In the genomic region with DNA sequence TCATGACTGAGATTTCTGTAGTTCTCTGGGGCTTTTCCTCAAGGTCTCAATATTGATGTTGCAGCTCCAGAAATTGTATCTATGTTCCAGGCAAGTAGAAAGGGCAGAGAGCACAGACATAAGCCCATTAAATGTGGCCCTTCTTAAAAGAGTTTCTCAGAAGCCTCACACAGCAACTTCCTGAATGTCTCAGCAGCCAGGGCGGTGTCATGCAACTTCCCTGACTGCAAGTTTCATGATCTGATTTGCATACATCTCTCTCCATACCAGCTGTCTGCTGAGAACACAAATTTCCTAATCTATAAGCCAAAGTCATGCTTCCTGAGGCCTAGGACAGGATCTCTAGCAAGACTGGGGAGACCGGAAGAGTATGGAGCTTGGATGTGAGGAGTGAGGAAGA, we compare ENCODE assay signal across 17 cellular contexts. TPM values are rescaled to one million over a fixed set of nuclear protein-coding genes. Genes with fewer than 3 reads are reported as not detected.
DNase-seq lines count a peak whose midpoint lies in the region; ATAC-seq and TF ChIP-seq lines count a peak whose summit lies in the region.
"Had no signal": no experiment of that assay in that cellular context is flagged by ENCODE, and none has a peak within 500 bp of the region (broad histone marks: within the 10 kb centered on the region; RNA-seq: fewer than 3 reads in every experiment).

No MANE protein-coding gene starts in this region.

- DNase-seq in sigmoid colon (no peak), KG1 (lab: John Stamatoyannopoulos, UW) (no peak), Peyer's patch (no peak)
- DNase-seq in activated T-cell treated with anti-CD3 and anti-CD28 coated beads, Interleukin-2, amount 50 U/mL, for 4 hours = no peak
- DNase-seq: ACHN; activated CD4-positive, alpha-beta T cell treated with anti-CD3 and anti-CD28 coated beads for 48 hours; COR-L47; glutamatergic neuron; NCI-H226; PC-3 had no signal

- H3K9me3 Mint-ChIP-seq in activated T-cell treated with anti-CD3 and anti-CD28 coated beads, Interleukin-2, amount 50 U/mL, for 4 hours = no peaks in the 10 kb centered on the region
- H3K9me3 Mint-ChIP-seq: stimulated activated memory B cell treated with anti-CD40 and anti-IgM and Interleukin-4, amounts not matched to agents 10 μg/mL and 1 μg/mL and 100 μg/mL, for 72 hours had no signal

- H3K36me3 Mint-ChIP-seq in activated T-cell treated with anti-CD3 and anti-CD28 coated beads, Interleukin-2, amount 50 U/mL, for 4 hours (ENCODE audit: insufficient read depth) = no peaks in the 10 kb centered on the region
- H3K36me3 Mint-ChIP-seq: stimulated activated memory B cell treated with anti-CD40 and anti-IgM and Interleukin-4, amounts not matched to agents 10 μg/mL and 1 μg/mL and 100 μg/mL, for 72 hours had no signal

- TF ChIP-seq EP300 in sigmoid colon (IDR thresholded peaks at IDR 0.05) = no peak

- intact Hi-C loops in sigmoid colon (cut with DNase I) = no loop called here

- H3K27me3 ChIP-seq in sigmoid colon (no peaks in the 10 kb centered on the region), Peyer's patch (no peaks in the 10 kb centered on the region)

- no peak overlapping the region for H3K27ac ChIP-seq in sigmoid colon
- peak overlapping the region in 1 of 4 donors; percentile 56 for H3K27ac ChIP-seq in Peyer's patch

- no peak overlapping the region for H3K4me3 ChIP-seq in sigmoid colon
- no peak overlapping the region for H3K4me3 ChIP-seq in Peyer's patch

- no peaks in the 10 kb centered on the region for H3K4me1 ChIP-seq in sigmoid colon
- no peaks in the 10 kb centered on the region for H3K4me1 ChIP-seq in Peyer's patch

- TF ChIP-seq POLR2A in sigmoid colon (IDR thresholded peaks at IDR 0.05) (no peak), Peyer's patch (IDR thresholded peaks at IDR 0.05) (no peak)

- TF ChIP-seq CTCF in sigmoid colon (IDR thresholded peaks at IDR 0.05) = no peak
- TF ChIP-seq CTCF in Peyer's patch (IDR thresholded peaks at IDR 0.05) = no peak

- 76 to 82% methylated on average over 2 of the region's 2 CpGs for WGBS in sigmoid colon, 2 donors

- H3K36me3 ChIP-seq in sigmoid colon (no peaks in the 10 kb centered on the region), Peyer's patch (no peaks in the 10 kb centered on the region)

- H3K27me3 Mint-ChIP-seq in activated T-cell treated with anti-CD3 and anti-CD28 coated beads, Interleukin-2, amount 50 U/mL, for 4 hours (ENCODE audit: low read depth) = peaks cover 4% of the 10 kb centered on the region
- H3K27me3 Mint-ChIP-seq: brain; stimulated activated memory B cell treated with anti-CD40 and anti-IgM and Interleukin-4, amounts not matched to agents 10 μg/mL and 1 μg/mL and 100 μg/mL, for 72 hours had no signal

- no peaks in the 10 kb centered on the region for H3K9me3 ChIP-seq in sigmoid colon
- H3K9me3 ChIP-seq in Peyer's patch = no peaks in the 10 kb centered on the region

- ATAC-seq in GM18502 (IDR thresholded peaks at IDR 0.05; ENCODE audit: poor library complexity, unreplicated experiment) = peak; percentile 94
- peak; percentile 87 for ATAC-seq in GM19455 (IDR thresholded peaks at IDR 0.05; ENCODE audit: unreplicated experiment)
- ATAC-seq in HG02759 (IDR thresholded peaks at IDR 0.05; ENCODE audit: unreplicated experiment) = peak; percentile 89
- peak; percentile 83 for ATAC-seq in HG03460 (IDR thresholded peaks at IDR 0.05; ENCODE audit: unreplicated experiment)
- ATAC-seq in activated T-cell treated with anti-CD3 and anti-CD28 coated beads, Interleukin-2, amount 50 U/mL, for 4 hours = no peak
- ATAC-seq: PC-3; stimulated activated memory B cell treated with anti-CD40 and anti-IgM and Interleukin-4, amounts not matched to agents 10 μg/mL and 1 μg/mL and 100 μg/mL, for 72 hours had no signal

- H3K4me1 Mint-ChIP-seq in activated T-cell treated with anti-CD3 and anti-CD28 coated beads, Interleukin-2, amount 50 U/mL, for 4 hours (ENCODE audit: low read depth) = no peaks in the 10 kb centered on the region
- H3K4me1 Mint-ChIP-seq: brain; stimulated activated memory B cell treated with anti-CD40 and anti-IgM and Interleukin-4, amounts not matched to agents 10 μg/mL and 1 μg/mL and 100 μg/mL, for 72 hours had no signal

- H3K4me3 Mint-ChIP-seq in activated T-cell treated with anti-CD3 and anti-CD28 coated beads, Interleukin-2, amount 50 U/mL, for 4 hours = no peak overlapping the region
- H3K4me3 Mint-ChIP-seq: brain; stimulated activated memory B cell treated with anti-CD40 and anti-IgM and Interleukin-4, amounts not matched to agents 10 μg/mL and 1 μg/mL and 100 μg/mL, for 72 hours had no signal

RNA-seq across cellular contexts. Expression of a gene that starts 13.0 kb away (rescaled TPM):
- total RNA-seq in sigmoid colon (1 to 10 TPM in 2 of 4 donors, under 1 TPM in 2; 0.49 to 4.8 (median 0.91) TPM), Peyer's patch (1 to 10 TPM in 2 of 4 donors, under 1 TPM in 2; 0.35 to 2.5 (median 1.2) TPM)
- polyA plus RNA-seq in sigmoid colon = under 1 TPM in 1 of 3 donors, not detected in 2; 0.25 TPM
- not detected for total RNA-seq in activated T-cell treated with anti-CD3 and anti-CD28 coated beads, Interleukin-2, amount 50 U/mL, for 4 hours
- total RNA-seq: kidney epithelial cell had no signal

Comparison
In these comparisons a context has a peak if more than half of its experiments do, and no peak if none do; other contexts are left out.
1. ATAC-seq: peak in GM18502 (single experiment), GM19455 (single experiment), HG02759 (single experiment) and HG03460 (single experiment); none in activated T-cell treated with anti-CD3 and anti-CD28 coated beads, Interleukin-2, amount 50 U/mL, for 4 hours (0 of 2).